ENCODE assay signal across 8 cellular contexts in the genomic region with DNA sequence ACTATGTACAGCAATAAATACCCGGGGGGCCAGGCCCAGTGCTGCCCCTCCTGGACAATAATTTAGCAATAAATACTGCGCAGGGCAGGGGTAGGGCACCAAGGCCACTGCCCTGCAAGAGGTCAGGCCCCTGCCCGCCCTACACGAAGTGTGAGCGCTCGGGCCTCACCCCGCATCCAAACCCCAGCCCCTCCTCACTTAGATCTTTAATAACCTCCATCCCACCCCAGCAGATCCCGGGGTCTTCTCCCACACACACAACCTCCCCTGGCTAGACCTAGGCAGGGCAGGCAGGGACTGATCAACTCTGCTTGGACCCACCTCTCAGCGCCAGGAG. TPM values are rescaled to one million over a fixed set of nuclear protein-coding genes. Genes with fewer than 3 reads are reported as not detected.
DNase-seq lines count a peak whose midpoint lies in the region; ATAC-seq and TF ChIP-seq lines count a peak whose summit lies in the region.
"Not testable (repeated sequence)": the region's sequence is repeated elsewhere in the genome, so short reads cannot be mapped to it uniquely, and the experiment has no call there.

No MANE protein-coding gene starts in this region.

- DNase-seq in CD8-positive, alpha-beta T cell; RWPE1 (ENCODE audit: low spot score); activated naive CD8-positive, alpha-beta T cell treated with anti-CD3 and anti-CD28 coated beads for 36 hours; naive thymus-derived CD8-positive, alpha-beta T cell: not testable (repeated sequence)

- ATAC-seq in CD8-positive, alpha-beta T cell = peak; percentile 17
- peak; percentile 18 for ATAC-seq in GM21723 (IDR thresholded peaks at IDR 0.05; ENCODE audit: unreplicated experiment)
- peak; percentile 13 for ATAC-seq in HG03159 (IDR thresholded peaks at IDR 0.05; ENCODE audit: unreplicated experiment)
- ATAC-seq in gastroesophageal sphincter = peak; percentile 3
- ATAC-seq in naive thymus-derived CD8-positive, alpha-beta T cell = peak; percentile 8 to 21

- peak overlapping the region; percentile 88 for H3K27ac Mint-ChIP-seq in CD8-positive, alpha-beta T cell
- H3K27ac Mint-ChIP-seq in activated naive CD8-positive, alpha-beta T cell treated with anti-CD3 and anti-CD28 coated beads for 36 hours = peak overlapping the region; percentile 45
- peak overlapping the region; percentile 55 to 93 (median 86) for H3K27ac Mint-ChIP-seq in naive thymus-derived CD8-positive, alpha-beta T cell
- peak overlapping the region; percentile 65 for H3K27ac Mint-ChIP-seq in stimulated activated naive CD8-positive, alpha-beta T cell treated with anti-CD3 and anti-CD28 coated beads, Interleukin-15, Interleukin-2, amounts not matched to agents 100 ng/mL and 50 ng/mL, for 24 hours

- intact Hi-C loops in CD8-positive, alpha-beta T cell (cut with DNase I, micrococcal nuclease) = loop anchor here (1.0 to 10.0 kb wide), 7 partner anchors 9 to 536 kb away; a partner anchor contains a TSS

- not testable (repeated sequence) for H3K9me3 ChIP-seq in CD8-positive, alpha-beta T cell (ENCODE audit: low read length); gastroesophageal sphincter

- TF ChIP-seq CTCF in CD8-positive, alpha-beta T cell (IDR thresholded peaks at IDR 0.05); RWPE1 (conservative IDR thresholded peaks at IDR 0.05; ENCODE audit: low read depth); gastroesophageal sphincter (IDR thresholded peaks at IDR 0.05): not testable (repeated sequence)

- H3K36me3 ChIP-seq in CD8-positive, alpha-beta T cell (ENCODE audit: insufficient read depth, low read length) = peaks cover 20% of the 10 kb centered on the region
- peaks cover 0 to 66% of the 10 kb centered on the region in 2 donors for H3K36me3 ChIP-seq in gastroesophageal sphincter

- POLR2A ChIA-PET in CD8-positive, alpha-beta T cell (lab: Charles Lee) = interaction anchor here (1.9 kb wide), 1 partner anchor 9 kb away, joined by 10 read pairs; a partner anchor contains a TSS
- POLR2A ChIA-PET in RWPE1 (lab: Yijun Ruan, JAX; ENCODE audit: low non-redundant PET) = not testable (repeated sequence)
- POLR2A ChIA-PET in naive thymus-derived CD8-positive, alpha-beta T cell (lab: Charles Lee) = interaction anchor here (0.6 to 5.8 kb wide), 3 partner anchors 26 to 154 kb away, joined by 4 to 35 read pairs (median 4); a partner anchor contains a TSS

- CTCF ChIA-PET in CD8-positive, alpha-beta T cell (lab: Charles Lee) = interaction anchor here (1.7 kb wide), 1 partner anchor 8 kb away, joined by 4 read pairs; no protein-coding TSS in a partner anchor
- CTCF ChIA-PET in RWPE1 (lab: Yijun Ruan, JAX) = interaction anchor here (1.3 kb wide), 1 partner anchor 102 kb away, joined by 7 read pairs; no protein-coding TSS in a partner anchor

- H3K4me1 Mint-ChIP-seq in CD8-positive, alpha-beta T cell (ENCODE audit: low read depth) = peaks cover 23% of the 10 kb centered on the region
- peaks cover 18% of the 10 kb centered on the region for H3K4me1 Mint-ChIP-seq in activated naive CD8-positive, alpha-beta T cell treated with anti-CD3 and anti-CD28 coated beads for 36 hours
- peaks cover 14 to 40% (median 29%) of the 10 kb centered on the region in 4 donors for H3K4me1 Mint-ChIP-seq in naive thymus-derived CD8-positive, alpha-beta T cell
- peaks cover 22% of the 10 kb centered on the region for H3K4me1 Mint-ChIP-seq in stimulated activated naive CD8-positive, alpha-beta T cell treated with anti-CD3 and anti-CD28 coated beads, Interleukin-15, Interleukin-2, amounts not matched to agents 100 ng/mL and 50 ng/mL, for 24 hours (ENCODE audit: low read depth)

- not testable (repeated sequence) for H3K27me3 ChIP-seq in CD8-positive, alpha-beta T cell (ENCODE audit: insufficient read depth, low read length); gastroesophageal sphincter

- peak overlapping the region; percentile 50 for H3K27ac ChIP-seq in CD8-positive, alpha-beta T cell (ENCODE audit: low read depth, low read length)
- peak overlapping the region; percentile 98 for H3K27ac ChIP-seq in RWPE1
- peak overlapping the region in 3 of 4 donors; percentile 76 to 89 (median 86) for H3K27ac ChIP-seq in gastroesophageal sphincter

- peaks cover 31% of the 10 kb centered on the region for H3K36me3 Mint-ChIP-seq in CD8-positive, alpha-beta T cell
- H3K36me3 Mint-ChIP-seq in activated naive CD8-positive, alpha-beta T cell treated with anti-CD3 and anti-CD28 coated beads for 36 hours = peaks cover 12% of the 10 kb centered on the region
- peaks cover 0 to 19% (median 2%) of the 10 kb centered on the region in 3 donors for H3K36me3 Mint-ChIP-seq in naive thymus-derived CD8-positive, alpha-beta T cell
- peaks cover 30% of the 10 kb centered on the region for H3K36me3 Mint-ChIP-seq in stimulated activated naive CD8-positive, alpha-beta T cell treated with anti-CD3 and anti-CD28 coated beads, Interleukin-15, Interleukin-2, amounts not matched to agents 100 ng/mL and 50 ng/mL, for 24 hours (ENCODE audit: low read depth)

- 33 to 50% methylated on average over 2 to 5 of the region's 9 CpGs for WGBS in gastroesophageal sphincter (ENCODE audit: low coverage in 1 of 2), 2 donors

- not testable (repeated sequence) for TF ChIP-seq POLR2A in gastroesophageal sphincter (IDR thresholded peaks at IDR 0.05)

- H3K9me3 Mint-ChIP-seq in CD8-positive, alpha-beta T cell; activated naive CD8-positive, alpha-beta T cell treated with anti-CD3 and anti-CD28 coated beads for 36 hours; naive thymus-derived CD8-positive, alpha-beta T cell; stimulated activated naive CD8-positive, alpha-beta T cell treated with anti-CD3 and anti-CD28 coated beads, Interleukin-15, Interleukin-2, amounts not matched to agents 100 ng/mL and 50 ng/mL, for 24 hours: not testable (repeated sequence)

- peak overlapping the region; percentile 69 for H3K4me3 ChIP-seq in CD8-positive, alpha-beta T cell (ENCODE audit: low read depth, low read length)
- peak overlapping the region; percentile 72 to 98 for H3K4me3 ChIP-seq in gastroesophageal sphincter

- not testable (repeated sequence) for TF ChIP-seq EP300 in gastroesophageal sphincter (IDR thresholded peaks at IDR 0.05)

- peaks cover 14% of the 10 kb centered on the region for H3K4me1 ChIP-seq in CD8-positive, alpha-beta T cell (ENCODE audit: insufficient read depth, low read length)
- peaks cover 6 to 75% (median 26%) of the 10 kb centered on the region in 3 donors for H3K4me1 ChIP-seq in gastroesophageal sphincter

- peak overlapping the region; percentile 91 for H3K4me3 Mint-ChIP-seq in CD8-positive, alpha-beta T cell
- H3K4me3 Mint-ChIP-seq in activated naive CD8-positive, alpha-beta T cell treated with anti-CD3 and anti-CD28 coated beads for 36 hours = peak overlapping the region; percentile 88
- peak overlapping the region; percentile 82 to 94 (median 90) for H3K4me3 Mint-ChIP-seq in naive thymus-derived CD8-positive, alpha-beta T cell
- H3K4me3 Mint-ChIP-seq in stimulated activated naive CD8-positive, alpha-beta T cell treated with anti-CD3 and anti-CD28 coated beads, Interleukin-15, Interleukin-2, amounts not matched to agents 100 ng/mL and 50 ng/mL, for 24 hours = peak overlapping the region; percentile 89

- not testable (repeated sequence) for H3K27me3 Mint-ChIP-seq in CD8-positive, alpha-beta T cell (ENCODE audit: low read depth); activated naive CD8-positive, alpha-beta T cell treated with anti-CD3 and anti-CD28 coated beads for 36 hours; naive thymus-derived CD8-positive, alpha-beta T cell; stimulated activated naive CD8-positive, alpha-beta T cell treated with anti-CD3 and anti-CD28 coated beads, Interleukin-15, Interleukin-2, amounts not matched to agents 100 ng/mL and 50 ng/mL, for 24 hours

RNA-seq across cellular contexts. Expression of a gene that starts 0.3 kb away (rescaled TPM):
- total RNA-seq in CD8-positive, alpha-beta T cell = 10 to 100 TPM; 75.2 to 76.1 TPM
- 10 to 100 TPM; 27.3 to 30.1 TPM for total RNA-seq in activated naive CD8-positive, alpha-beta T cell treated with anti-CD3 and anti-CD28 coated beads for 36 hours
- 10 to 100 TPM; 14.3 to 24.1 (median 18.3) TPM for total RNA-seq in gastroesophageal sphincter
- 10 to 100 TPM; 66.5 to 70.8 TPM for total RNA-seq in naive thymus-derived CD8-positive, alpha-beta T cell
- polyA plus RNA-seq in naive thymus-derived CD8-positive, alpha-beta T cell = 10 to 100 TPM; 21.3 to 30.6 (median 25.6) TPM

RNA-seq across cellular contexts. Expression of a gene that starts 7.1 kb away (rescaled TPM):
- total RNA-seq in CD8-positive, alpha-beta T cell = 10 to 100 TPM; 18.0 to 18.1 TPM
- 10 to 100 TPM; 20.8 to 21.4 TPM for total RNA-seq in activated naive CD8-positive, alpha-beta T cell treated with anti-CD3 and anti-CD28 coated beads for 36 hours
- 10 to 100 TPM; 18.4 to 45.8 (median 34.4) TPM for total RNA-seq in gastroesophageal sphincter
- 10 to 100 TPM; 34.9 to 38.5 TPM for total RNA-seq in naive thymus-derived CD8-positive, alpha-beta T cell
- 10 to 100 TPM; 22.9 to 24.0 (median 23.7) TPM for polyA plus RNA-seq in naive thymus-derived CD8-positive, alpha-beta T cell

RNA-seq across cellular contexts. Expression of a gene that starts 9.2 kb away (rescaled TPM):
- 10 to 100 TPM in 1 of 2 experiments, 1 to 10 TPM in 1; 8.5 to 10.5 TPM for total RNA-seq in CD8-positive, alpha-beta T cell
- 10 to 100 TPM; 18.4 to 19.2 TPM for total RNA-seq in activated naive CD8-positive, alpha-beta T cell treated with anti-CD3 and anti-CD28 coated beads for 36 hours
- total RNA-seq in gastroesophageal sphincter = 10 to 100 TPM; 18.8 to 39.3 (median 25.3) TPM
- 10 to 100 TPM; 17.1 to 18.0 TPM for total RNA-seq in naive thymus-derived CD8-positive, alpha-beta T cell
- polyA plus RNA-seq in naive thymus-derived CD8-positive, alpha-beta T cell = 1 to 10 TPM; 1.2 to 2.5 (median 2.2) TPM

RNA-seq across cellular contexts. Expression of a gene that starts 16.3 kb away (rescaled TPM):
- total RNA-seq in CD8-positive, alpha-beta T cell = under 1 TPM in 1 of 2 experiments, not detected in 1; 0.38 TPM
- under 1 TPM in 1 of 2 experiments, not detected in 1; 0.47 TPM for total RNA-seq in activated naive CD8-positive, alpha-beta T cell treated with anti-CD3 and anti-CD28 coated beads for 36 hours
- under 1 TPM in 2 of 4 donors, not detected in 2; 0.12 to 0.16 TPM for total RNA-seq in gastroesophageal sphincter
- 1 to 10 TPM in 1 of 2 experiments, under 1 TPM in 1; 0.69 to 1.0 TPM for total RNA-seq in naive thymus-derived CD8-positive, alpha-beta T cell
- not detected for polyA plus RNA-seq in naive thymus-derived CD8-positive, alpha-beta T cell

RNA-seq across cellular contexts. Expression of a gene that starts 18.8 kb away (rescaled TPM):
- total RNA-seq in CD8-positive, alpha-beta T cell = 1 to 10 TPM in 1 of 2 experiments, under 1 TPM in 1; 0.56 to 1.5 TPM
- total RNA-seq in activated naive CD8-positive, alpha-beta T cell treated with anti-CD3 and anti-CD28 coated beads for 36 hours = 100 to 1,000 TPM; 158 to 169 TPM
- total RNA-seq in gastroesophageal sphincter = 1 to 10 TPM; 3.4 to 6.8 (median 5.1) TPM
- total RNA-seq in naive thymus-derived CD8-positive, alpha-beta T cell = 1 to 10 TPM; 5.7 to 9.1 TPM
- polyA plus RNA-seq in naive thymus-derived CD8-positive, alpha-beta T cell = 1 to 10 TPM; 2.9 to 4.8 (median 3.0) TPM
